ENCODE assay signal across 1 cellular context in the genomic region with DNA sequence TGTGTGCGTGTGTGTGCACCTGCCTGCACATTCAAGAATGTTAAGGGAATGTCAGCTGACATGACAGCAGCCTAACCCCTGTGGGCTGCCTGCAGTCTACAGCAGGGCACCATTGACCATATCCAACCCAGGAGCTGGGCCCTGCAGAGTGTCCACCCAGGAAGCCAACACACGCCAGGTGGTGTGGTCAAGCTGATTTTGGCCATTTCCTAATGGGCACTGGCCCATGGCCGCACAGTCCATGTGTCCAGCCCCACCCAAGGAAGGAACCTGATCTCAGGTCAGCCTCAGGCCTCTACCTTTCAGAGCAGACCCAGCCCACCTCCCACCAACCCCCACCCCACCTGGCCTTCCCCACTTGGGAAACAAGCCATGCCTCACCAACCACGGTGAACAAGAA.
TF ChIP-seq lines count a peak whose summit lies in the region.

No MANE protein-coding gene starts in this region.

TF ChIP-seq in WTC11, 78 proteins besides CTCF, POLR2A, EP300 and RAD21 (continued from another document):
- TF ChIP-seq, protein P1, sequence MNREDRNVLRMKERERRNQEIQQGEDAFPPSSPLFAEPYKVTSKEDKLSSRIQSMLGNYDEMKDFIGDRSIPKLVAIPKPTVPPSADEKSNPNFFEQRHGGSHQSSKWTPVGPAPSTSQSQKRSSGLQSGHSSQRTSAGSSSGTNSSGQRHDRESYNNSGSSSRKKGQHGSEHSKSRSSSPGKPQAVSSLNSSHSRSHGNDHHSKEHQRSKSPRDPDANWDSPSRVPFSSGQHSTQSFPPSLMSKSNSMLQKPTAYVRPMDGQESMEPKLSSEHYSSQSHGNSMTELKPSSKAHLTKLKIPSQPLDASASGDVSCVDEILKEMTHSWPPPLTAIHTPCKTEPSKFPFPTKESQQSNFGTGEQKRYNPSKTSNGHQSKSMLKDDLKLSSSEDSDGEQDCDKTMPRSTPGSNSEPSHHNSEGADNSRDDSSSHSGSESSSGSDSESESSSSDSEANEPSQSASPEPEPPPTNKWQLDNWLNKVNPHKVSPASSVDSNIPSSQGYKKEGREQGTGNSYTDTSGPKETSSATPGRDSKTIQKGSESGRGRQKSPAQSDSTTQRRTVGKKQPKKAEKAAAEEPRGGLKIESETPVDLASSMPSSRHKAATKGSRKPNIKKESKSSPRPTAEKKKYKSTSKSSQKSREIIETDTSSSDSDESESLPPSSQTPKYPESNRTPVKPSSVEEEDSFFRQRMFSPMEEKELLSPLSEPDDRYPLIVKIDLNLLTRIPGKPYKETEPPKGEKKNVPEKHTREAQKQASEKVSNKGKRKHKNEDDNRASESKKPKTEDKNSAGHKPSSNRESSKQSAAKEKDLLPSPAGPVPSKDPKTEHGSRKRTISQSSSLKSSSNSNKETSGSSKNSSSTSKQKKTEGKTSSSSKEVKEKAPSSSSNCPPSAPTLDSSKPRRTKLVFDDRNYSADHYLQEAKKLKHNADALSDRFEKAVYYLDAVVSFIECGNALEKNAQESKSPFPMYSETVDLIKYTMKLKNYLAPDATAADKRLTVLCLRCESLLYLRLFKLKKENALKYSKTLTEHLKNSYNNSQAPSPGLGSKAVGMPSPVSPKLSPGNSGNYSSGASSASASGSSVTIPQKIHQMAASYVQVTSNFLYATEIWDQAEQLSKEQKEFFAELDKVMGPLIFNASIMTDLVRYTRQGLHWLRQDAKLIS (CRISPR knock-in tag; IDR thresholded peaks at IDR 0.05; ENCODE audit: borderline replicate concordance), result no peak
- TF ChIP-seq ZNF423 (CRISPR knock-in tag; IDR thresholded peaks at IDR 0.05) (no peak), GTF2I (CRISPR knock-in tag; conservative IDR thresholded peaks at IDR 0.05) (no peak), ELF4 (CRISPR knock-in tag; IDR thresholded peaks at IDR 0.05; ENCODE audit: low read depth) (no peak)
TF ChIP-seq in WTC11: peak in this region for 0.
